In the genomic region with DNA sequence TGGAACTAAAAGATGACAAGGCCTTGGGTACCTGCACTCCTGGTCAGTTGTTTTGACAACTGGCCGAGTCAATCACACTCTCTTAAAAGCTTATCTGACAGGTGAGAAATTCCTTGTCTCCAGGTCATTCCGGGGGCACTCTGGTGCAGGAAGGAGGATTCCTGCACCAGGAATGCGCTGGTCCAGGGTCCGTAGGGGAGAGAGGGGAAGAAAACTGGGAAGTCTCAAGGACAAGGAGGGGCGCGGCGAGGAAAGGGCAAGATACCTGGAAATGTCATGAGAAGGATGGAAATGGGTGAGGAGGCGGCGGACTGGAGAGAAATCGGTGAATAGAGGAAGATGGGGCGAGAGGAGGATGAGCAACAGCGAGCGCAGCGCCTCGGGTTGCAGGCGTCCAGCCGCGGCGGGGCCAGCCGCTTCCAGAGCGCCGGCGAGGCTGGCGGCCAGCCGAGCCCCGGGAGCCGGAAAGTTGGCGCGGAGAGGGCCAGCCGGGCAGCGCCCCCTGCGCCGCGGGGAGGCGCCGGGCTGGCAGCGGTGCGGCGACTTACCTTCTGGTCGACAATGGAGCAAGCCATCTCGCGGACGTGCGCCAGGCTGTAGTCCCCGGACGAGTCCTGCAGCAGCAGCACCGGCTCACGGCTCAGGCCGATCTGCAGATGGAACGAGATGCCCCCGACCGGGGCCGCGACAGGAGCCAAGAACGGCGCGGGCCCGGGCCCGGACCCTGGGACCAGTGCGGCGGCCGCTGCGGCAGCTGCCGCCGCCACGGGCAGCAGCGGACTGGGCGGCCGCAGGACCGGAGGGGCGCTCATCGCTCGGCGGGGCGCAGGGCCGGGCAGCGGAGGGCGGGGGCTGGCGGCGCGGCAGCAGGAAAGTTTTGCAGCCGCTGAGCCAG, we compare ENCODE assay signal across 8 cellular contexts. TPM values are rescaled to one million over a fixed set of nuclear protein-coding genes. Genes with fewer than 3 reads are reported as not detected.
DNase-seq lines count a peak whose midpoint lies in the region; ATAC-seq and TF ChIP-seq lines count a peak whose summit lies in the region.

No MANE protein-coding gene starts in this region.

- no peak for ATAC-seq in CD8-positive, alpha-beta T cell
- peak; percentile 54 for ATAC-seq in GM19372 (IDR thresholded peaks at IDR 0.05; ENCODE audit: low read depth, unreplicated experiment)
- no peak for ATAC-seq in CD4-positive, alpha-beta T cell (ENCODE audit: poor library complexity)

- peak overlapping the region; percentile 38 for H3K4me3 Mint-ChIP-seq in CD8-positive, alpha-beta T cell
- H3K4me3 Mint-ChIP-seq in activated naive CD8-positive, alpha-beta T cell = peak overlapping the region; percentile 71
- H3K4me3 Mint-ChIP-seq in neural progenitor cell = peak overlapping the region; percentile 95
- no peak overlapping the region for H3K4me3 Mint-ChIP-seq in CD4-positive, alpha-beta T cell

- H3F3A ChIP-seq in neural progenitor cell (ENCODE audit: low read depth) = peaks cover 26% of the 10 kb centered on the region

- H3K27me3 Mint-ChIP-seq in CD8-positive, alpha-beta T cell (ENCODE audit: low read depth) = peaks cover 36% of the 10 kb centered on the region
- H3K27me3 Mint-ChIP-seq in activated naive CD8-positive, alpha-beta T cell = peaks cover 34% of the 10 kb centered on the region
- H3K27me3 Mint-ChIP-seq in neural progenitor cell (ENCODE audit: insufficient read depth, low read depth) = peaks cover 3% of the 10 kb centered on the region
- peaks cover 47% of the 10 kb centered on the region for H3K27me3 Mint-ChIP-seq in CD4-positive, alpha-beta T cell

- no peak overlapping the region for H3K27ac Mint-ChIP-seq in CD8-positive, alpha-beta T cell
- no peak overlapping the region for H3K27ac Mint-ChIP-seq in activated naive CD8-positive, alpha-beta T cell
- peak overlapping the region; percentile 43 for H3K27ac Mint-ChIP-seq in neural progenitor cell
- H3K27ac Mint-ChIP-seq in CD4-positive, alpha-beta T cell = no peak overlapping the region

- no peaks in the 10 kb centered on the region for H3K4me1 ChIP-seq in CD8-positive, alpha-beta T cell (ENCODE audit: insufficient read depth, low read length)
- peaks cover 22% of the 10 kb centered on the region for H3K4me1 ChIP-seq in neural progenitor cell

- POLR2A ChIA-PET in CD8-positive, alpha-beta T cell (lab: Charles Lee) = no interaction called here
- POLR2A ChIA-PET in CD4-positive, alpha-beta T cell (lab: Charles Lee) = no interaction called here

- peaks cover 12% of the 10 kb centered on the region for H3K27me3 ChIP-seq in CD8-positive, alpha-beta T cell (ENCODE audit: insufficient read depth, low read length)
- H3K27me3 ChIP-seq in neural progenitor cell = peaks cover 52% of the 10 kb centered on the region
- peaks cover 36% of the 10 kb centered on the region for H3K27me3 ChIP-seq in CD4-positive, alpha-beta T cell (ENCODE audit: control insufficient read depth, insufficient read depth, low read length)

- no peak for DNase-seq in CD8-positive, alpha-beta T cell
- DNase-seq in HuH-7.5 (ENCODE audit: low spot score) (peak; percentile 65), head of caudate nucleus (peak in 41 of 42 donors; percentile 24 to 83 (median 60)), neural progenitor cell (ENCODE audit: low spot score) (peak; percentile 69), NOMO-1 treated with dmso at 0.1 percent for 144 hours (lab: John Stamatoyannopoulos, UW; ENCODE audit: unreplicated experiment) (no peak)
- DNase-seq in CD4-positive, alpha-beta T cell = no peak

- H3K4me1 Mint-ChIP-seq in CD8-positive, alpha-beta T cell (ENCODE audit: low read depth) = peaks cover 8% of the 10 kb centered on the region
- peaks cover 7% of the 10 kb centered on the region for H3K4me1 Mint-ChIP-seq in activated naive CD8-positive, alpha-beta T cell (ENCODE audit: low read depth)
- peaks cover 22% of the 10 kb centered on the region for H3K4me1 Mint-ChIP-seq in neural progenitor cell
- H3K4me1 Mint-ChIP-seq in CD4-positive, alpha-beta T cell (ENCODE audit: low read depth) = peaks cover 4% of the 10 kb centered on the region

- H3K36me3 ChIP-seq in CD8-positive, alpha-beta T cell (ENCODE audit: insufficient read depth, low read length) = no peaks in the 10 kb centered on the region
- H3K36me3 ChIP-seq in neural progenitor cell = no peaks in the 10 kb centered on the region

- CTCF ChIA-PET in CD8-positive, alpha-beta T cell (lab: Charles Lee) = no interaction called here
- CTCF ChIA-PET in CD4-positive, alpha-beta T cell (lab: Charles Lee) = no interaction called here

- H3K36me3 Mint-ChIP-seq in CD8-positive, alpha-beta T cell = no peaks in the 10 kb centered on the region
- no peaks in the 10 kb centered on the region for H3K36me3 Mint-ChIP-seq in activated naive CD8-positive, alpha-beta T cell
- no peaks in the 10 kb centered on the region for H3K36me3 Mint-ChIP-seq in neural progenitor cell
- H3K36me3 Mint-ChIP-seq in CD4-positive, alpha-beta T cell (ENCODE audit: low read depth) = no peaks in the 10 kb centered on the region

- TF ChIP-seq CTCF in CD8-positive, alpha-beta T cell (IDR thresholded peaks at IDR 0.05) = no peak
- peak; percentile 21 for TF ChIP-seq CTCF in neural progenitor cell (IDR thresholded peaks at IDR 0.05)
- no peak for TF ChIP-seq CTCF in CD4-positive, alpha-beta T cell (IDR thresholded peaks at IDR 0.05)

- no peak overlapping the region for H3K4me3 ChIP-seq in CD8-positive, alpha-beta T cell (ENCODE audit: low read depth, low read length)
- peak overlapping the region; percentile 97 for H3K4me3 ChIP-seq in neural progenitor cell

- peaks cover 18% of the 10 kb centered on the region for H4K20me1 ChIP-seq in neural progenitor cell (ENCODE audit: low read depth)

- intact Hi-C loops in CD8-positive, alpha-beta T cell (cut with DNase I, micrococcal nuclease) = no loop called here
- intact Hi-C loops in head of caudate nucleus (cut with DNase I) = loop anchor here (10.0 kb wide), 1 partner anchor 122 kb away; no protein-coding TSS in a partner anchor
- intact Hi-C loops in CD4-positive, alpha-beta T cell (cut with DNase I, micrococcal nuclease) = loop anchor here in 1 of 2 experiments (1.0 kb wide), 1 partner anchor 42 kb away; no protein-coding TSS in a partner anchor

- H3K4me2 ChIP-seq in neural progenitor cell = peak overlapping the region; percentile 96

- peak overlapping the region; percentile 47 for H3K9ac ChIP-seq in neural progenitor cell

- no peak overlapping the region for H3K27ac ChIP-seq in CD8-positive, alpha-beta T cell (ENCODE audit: low read depth, low read length)
- no peak overlapping the region for H3K27ac ChIP-seq in neural progenitor cell
- H3K27ac ChIP-seq in CD4-positive, alpha-beta T cell (ENCODE audit: low read depth, low read length) = no peak overlapping the region

- H3K79me2 ChIP-seq in neural progenitor cell (ENCODE audit: low read depth) = peaks cover 8% of the 10 kb centered on the region

- H2AFZ ChIP-seq in neural progenitor cell (replicated peaks) = peak overlapping the region; percentile 98

- H3K9me3 ChIP-seq in CD8-positive, alpha-beta T cell (ENCODE audit: low read length) = no peaks in the 10 kb centered on the region
- no peaks in the 10 kb centered on the region for H3K9me3 ChIP-seq in neural progenitor cell (ENCODE audit: low read depth)
- no peaks in the 10 kb centered on the region for H3K9me3 ChIP-seq in CD4-positive, alpha-beta T cell (ENCODE audit: control insufficient read depth, low read length)

- H3K9me3 Mint-ChIP-seq in CD8-positive, alpha-beta T cell = no peaks in the 10 kb centered on the region
- no peaks in the 10 kb centered on the region for H3K9me3 Mint-ChIP-seq in activated naive CD8-positive, alpha-beta T cell (ENCODE audit: low read depth)
- H3K9me3 Mint-ChIP-seq in neural progenitor cell = no peaks in the 10 kb centered on the region
- no peaks in the 10 kb centered on the region for H3K9me3 Mint-ChIP-seq in CD4-positive, alpha-beta T cell

RNA-seq across cellular contexts. Expression of gene PRKD1, which starts 0.7 kb away (rescaled TPM):
- total RNA-seq in CD8-positive, alpha-beta T cell = not detected
- 8.1 and 8.7 TPM in 2 replicates for total RNA-seq in neural progenitor cell (ENCODE audit: low replicate concordance)
- not detected for total RNA-seq in CD4-positive, alpha-beta T cell

Comparison
In these comparisons a context has a peak if more than half of its experiments do, and no peak if none do; other contexts are left out.
1. DNase-seq: peak in HuH-7.5 (single experiment), head of caudate nucleus (41 of 42) and neural progenitor cell (single experiment); none in CD8-positive, alpha-beta T cell (0 of 7), CD4-positive, alpha-beta T cell (0 of 10) and NOMO-1 treated with dmso at 0.1 percent for 144 hours (single experiment).